In the genomic region with DNA sequence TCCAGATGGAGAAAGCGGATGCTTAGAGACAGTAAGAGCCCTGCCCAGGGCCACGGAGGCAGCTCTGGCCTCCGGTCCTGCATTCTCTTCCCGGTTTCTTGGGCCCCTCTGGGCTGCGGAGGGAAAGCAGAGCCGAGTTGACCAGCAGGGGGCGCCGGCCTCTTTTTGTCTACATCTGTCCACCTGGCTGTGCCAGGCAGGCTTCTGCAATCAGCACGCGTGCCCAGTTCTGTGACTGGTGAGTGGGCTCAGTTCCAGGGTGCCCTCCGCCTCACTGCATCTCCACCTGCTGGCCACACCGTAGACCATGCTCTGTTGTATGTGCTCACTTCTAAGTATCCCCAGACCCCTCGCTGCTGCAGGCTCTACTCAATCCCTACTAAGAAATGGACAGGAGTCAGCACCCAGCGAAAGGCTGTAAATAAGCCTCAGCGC, we compare ENCODE assay signal across 8 cellular contexts. TPM values are rescaled to one million over a fixed set of nuclear protein-coding genes. Genes with fewer than 3 reads are reported as not detected.
A peak's percentile ranks its signal among the peaks of the same experiment; 100 is the strongest.
DNase-seq lines count a peak whose midpoint lies in the region; ATAC-seq and TF ChIP-seq lines count a peak whose summit lies in the region.

No MANE protein-coding gene starts in this region.

- H3K27ac ChIP-seq in hepatocyte (no peak overlapping the region), gastrocnemius medialis (no peak overlapping the region)

- H3K4me1 ChIP-seq in hepatocyte (ENCODE audit: insufficient read depth) (no peaks in the 10 kb centered on the region), gastrocnemius medialis (peaks cover 0 to 6% of the 10 kb centered on the region in 2 donors)

- DNase-seq in C1 segment of cervical spinal cord (lab: John Stamatoyannopoulos, UW), result peak in 12 of 14 donors; percentile 35 to 82 (median 56)
- DNase-seq in NCI-H1694 treated with DMSO at 0.1 percent for 48 hours (lab: John Stamatoyannopoulos, UW), result peak; percentile 93
- DNase-seq in T-helper 9 cell, result peak; percentile 61
- DNase-seq in astrocyte of the cerebellum (ENCODE audit: low read depth), result peak; percentile 42
- DNase-seq in hepatocyte (ENCODE audit: low spot score), result peak; percentile 94
- DNase-seq in gastrocnemius medialis, result peak; percentile 52 to 73

- no peaks in the 10 kb centered on the region for H4K20me1 ChIP-seq in hepatocyte (ENCODE audit: insufficient read depth, poor library complexity, severe bottlenecking)

- in situ Hi-C loops in astrocyte of the cerebellum (cut with HindIII; ENCODE audit: low sequenced_read_pairs) (no loop called here), gastrocnemius medialis (cut with MboI; ENCODE audit: low sequenced_read_pairs in 4 of 4) (loop anchor here in 3 of 4 donors (5.0 to 10.0 kb wide), 2 partner anchors 396 to 399 kb away; no protein-coding TSS in a partner anchor)

- 26% methylated on average over 15 of the region's 15 CpGs for WGBS in hepatocyte (ENCODE audit: low lambda C conversion rate, missing lambda C conversion rate)

- ATAC-seq in GM21381 (IDR thresholded peaks at IDR 0.05; ENCODE audit: unreplicated experiment) (peak; percentile 71), gastrocnemius medialis (peak; percentile 78 to 89), HG03354 (IDR thresholded peaks at IDR 0.05; ENCODE audit: poor library complexity, severe bottlenecking, unreplicated experiment) (no peak)

- H2AFZ ChIP-seq in hepatocyte, result no peak overlapping the region

- no peaks in the 10 kb centered on the region for H3K9me2 ChIP-seq in hepatocyte (replicated peaks; ENCODE audit: insufficient read depth)

- no peaks in the 10 kb centered on the region for H3K79me2 ChIP-seq in hepatocyte

- H3K4me2 ChIP-seq in hepatocyte, result no peak overlapping the region

- TF ChIP-seq CTCF in astrocyte of the cerebellum (IDR thresholded peaks at IDR 0.05; ENCODE audit: low read depth, low read length, missing control alignments), result peak; percentile 87
- peak; percentile 88 for TF ChIP-seq CTCF in hepatocyte (IDR thresholded peaks at IDR 0.05; ENCODE audit: poor library complexity)
- TF ChIP-seq CTCF in gastrocnemius medialis (IDR thresholded peaks at IDR 0.05 in 4 of 5, conservative IDR thresholded peaks at IDR 0.05 in 1 of 5), result peak; percentile 37 to 86 (median 79)

- H3K36me3 ChIP-seq in hepatocyte (replicated peaks; ENCODE audit: insufficient read depth, low read depth) (no peaks in the 10 kb centered on the region), gastrocnemius medialis (no peaks in the 10 kb centered on the region)

- intact Hi-C loops in gastrocnemius medialis (cut with DNase I; ENCODE audit: low total_unique reads), result loop anchor here (1.0 kb wide), 1 partner anchor 392 kb away; no protein-coding TSS in a partner anchor

- H3K27me3 ChIP-seq in hepatocyte (no peaks in the 10 kb centered on the region), gastrocnemius medialis (peaks cover 0 to 7% (median 6%) of the 10 kb centered on the region in 3 donors)

- H3K9me3 ChIP-seq in hepatocyte (ENCODE audit: low read depth), result no peaks in the 10 kb centered on the region
- no peaks in the 10 kb centered on the region for H3K9me3 ChIP-seq in gastrocnemius medialis

- H3K4me3 ChIP-seq in astrocyte of the cerebellum (ENCODE audit: low read depth, low read length) (no peak overlapping the region), hepatocyte (no peak overlapping the region), gastrocnemius medialis (no peak overlapping the region)

- no peak for TF ChIP-seq POLR2A in gastrocnemius medialis (IDR thresholded peaks at IDR 0.05)

RNA-seq across cellular contexts. Expression of gene HUNK, which starts 6.7 kb away (rescaled TPM):
- 4.4 and 7.1 TPM in 2 replicates for total RNA-seq in hepatocyte
- 7.3 and 10.8 TPM in 2 replicates for polyA plus RNA-seq in hepatocyte
- under 1 TPM in 1 of 4 donors, not detected in 3; 0.13 TPM for total RNA-seq in gastrocnemius medialis

Comparison
In these comparisons a context has a peak if more than half of its experiments do, and no peak if none do; other contexts are left out.
1. DNase-seq: peak in every context shown above with its lines; median percentile 94 in hepatocyte; 93 in NCI-H1694 treated with DMSO at 0.1 percent for 48 hours; 62 in gastrocnemius medialis; 61 in T-helper 9 cell; 56 in C1 segment of cervical spinal cord; 42 in astrocyte of the cerebellum.